17 cellular contexts compared by ENCODE assay signal in genomic region chr3:44981751-44982150, GRCh38. TPM values are rescaled to one million over a fixed set of nuclear protein-coding genes. Genes with fewer than 3 reads are reported as not detected.
DNase-seq lines count a peak whose midpoint lies in the region; ATAC-seq and TF ChIP-seq lines count a peak whose summit lies in the region.
"Had no signal": no experiment of that assay in that cellular context is flagged by ENCODE, and none has a peak within 500 bp of the region (broad histone marks: within the 10 kb centered on the region; RNA-seq: fewer than 3 reads in every experiment).

No MANE protein-coding gene starts in this region.

- no peak overlapping the region for H3K4me3 ChIP-seq in parathyroid adenoma (ENCODE audit: low read depth, low read length)
- H3K4me3 ChIP-seq: ascending aorta, tibial artery had no signal

- peak overlapping the region; percentile 4 for H3K4me3 Mint-ChIP-seq in activated CD4-positive, alpha-beta T cell treated with anti-CD3 and anti-CD28 coated beads for 36 hours
- H3K4me3 Mint-ChIP-seq in activated T-helper 17 cell treated with anti-CD3 and anti-CD28 coated beads, Interleukin-2, amount 50 U/mL, for 72 hours, result peak overlapping the region; percentile 32

- peak; percentile 54 for ATAC-seq in activated CD4-positive, alpha-beta T cell treated with anti-CD3 and anti-CD28 coated beads for 36 hours
- ATAC-seq in HG02759 (IDR thresholded peaks at IDR 0.05; ENCODE audit: unreplicated experiment) (peak; percentile 57), HG03095 (IDR thresholded peaks at IDR 0.05; ENCODE audit: unreplicated experiment) (no peak), HG03460 (IDR thresholded peaks at IDR 0.05; ENCODE audit: unreplicated experiment) (no peak)
- ATAC-seq in activated T-helper 17 cell treated with anti-CD3 and anti-CD28 coated beads, Interleukin-2, amount 50 U/mL, for 72 hours (replicated peaks), result peak; percentile 69

- H3K4me2 ChIP-seq in parathyroid adenoma (ENCODE audit: low read length), result no peak overlapping the region
- H3K4me2 ChIP-seq: SK-N-SH had no signal

- no peaks in the 10 kb centered on the region for H3K9me3 ChIP-seq in parathyroid adenoma (ENCODE audit: control insufficient read depth, low read length)
- H3K9me3 ChIP-seq: ascending aorta, SK-N-SH, tibial artery had no signal

- peak overlapping the region; percentile 27 for H3K27ac ChIP-seq in parathyroid adenoma
- H3K27ac ChIP-seq: ascending aorta, tibial artery had no signal

- H3K36me3 Mint-ChIP-seq in activated CD4-positive, alpha-beta T cell treated with anti-CD3 and anti-CD28 coated beads for 36 hours (ENCODE audit: low read depth), result peaks cover 39% of the 10 kb centered on the region
- peaks cover 24% of the 10 kb centered on the region for H3K36me3 Mint-ChIP-seq in activated T-helper 17 cell treated with anti-CD3 and anti-CD28 coated beads, Interleukin-2, amount 50 U/mL, for 72 hours (ENCODE audit: low read depth)

- POLR2A ChIA-PET in activated CD4-positive, alpha-beta T cell treated with anti-CD3 and anti-CD28 coated beads for 36 hours (lab: Charles Lee), result no interaction called here

- peaks cover 4% of the 10 kb centered on the region for H3K4me1 ChIP-seq in parathyroid adenoma

- intact Hi-C loops in activated CD4-positive, alpha-beta T cell treated with anti-CD3 and anti-CD28 coated beads for 36 hours (cut with DNase I, micrococcal nuclease), result no loop called here

- no peaks in the 10 kb centered on the region for H3K27me3 ChIP-seq in parathyroid adenoma (ENCODE audit: control insufficient read depth, insufficient read depth, low read length)
- H3K27me3 ChIP-seq: ascending aorta, tibial artery had no signal

- TF ChIP-seq CTCF in parathyroid adenoma (IDR thresholded peaks at IDR 0.05), result no peak

- peaks cover 34% of the 10 kb centered on the region for H3K79me2 ChIP-seq in parathyroid adenoma

- H3K9me3 Mint-ChIP-seq in activated CD4-positive, alpha-beta T cell treated with anti-CD3 and anti-CD28 coated beads for 36 hours (ENCODE audit: low read depth), result no peaks in the 10 kb centered on the region
- H3K9me3 Mint-ChIP-seq in activated T-helper 17 cell treated with anti-CD3 and anti-CD28 coated beads, Interleukin-2, amount 50 U/mL, for 72 hours, result no peaks in the 10 kb centered on the region

- no peak overlapping the region for H3K9ac ChIP-seq in parathyroid adenoma
- H3K9ac ChIP-seq: SK-N-SH had no signal

- CTCF ChIA-PET in activated CD4-positive, alpha-beta T cell treated with anti-CD3 and anti-CD28 coated beads for 36 hours (lab: Charles Lee), result interaction anchor here (1.8 kb wide), 1 partner anchor 11 kb away, joined by 10 read pairs; no protein-coding TSS in a partner anchor

- no peaks in the 10 kb centered on the region for H3K27me3 Mint-ChIP-seq in activated CD4-positive, alpha-beta T cell treated with anti-CD3 and anti-CD28 coated beads for 36 hours
- no peaks in the 10 kb centered on the region for H3K27me3 Mint-ChIP-seq in activated T-helper 17 cell treated with anti-CD3 and anti-CD28 coated beads, Interleukin-2, amount 50 U/mL, for 72 hours

- H3K4me1 Mint-ChIP-seq in activated CD4-positive, alpha-beta T cell treated with anti-CD3 and anti-CD28 coated beads for 36 hours, result peaks cover 80% of the 10 kb centered on the region
- peaks cover 36% of the 10 kb centered on the region for H3K4me1 Mint-ChIP-seq in activated T-helper 17 cell treated with anti-CD3 and anti-CD28 coated beads, Interleukin-2, amount 50 U/mL, for 72 hours

- no peak overlapping the region for H2AFZ ChIP-seq in parathyroid adenoma

- no peak for DNase-seq in activated CD4-positive, alpha-beta T cell treated with anti-CD3 and anti-CD28 coated beads for 36 hours
- DNase-seq in activated CD4-positive, alpha-beta T cell treated with anti-CD3 and anti-CD28 coated beads, Interleukin-2, amount 50 U/mL, for 48 hours, result no peak
- DNase-seq in stimulated activated naive CD4-positive, alpha-beta T cell treated with Interleukin-2 at 50 U/mL for 16 hours (lab: John Stamatoyannopoulos, UW), result no peak
- DNase-seq: activated CD4-positive, alpha-beta T cell treated with anti-CD3 and anti-CD28 coated beads, Interleukin-2, amount 50 U/mL, for 1 hour; DMS 273 treated with DMSO at 0.1 percent for 48 hours; Kasumi-1; NCI-H2081 treated with DMSO at 0.1 percent for 48 hours; NK-92 treated with Interleukin-12 subunit alpha and Interleukin-12 subunit beta, amount 100 ng/mL, for 24 hours; SK-N-SH; tibial artery had no signal

- no peaks in the 10 kb centered on the region for H3K36me3 ChIP-seq in parathyroid adenoma (ENCODE audit: control insufficient read depth, insufficient read depth, low read length)
- H3K36me3 ChIP-seq: ascending aorta, tibial artery had no signal

- peak overlapping the region; percentile 60 for H3K27ac Mint-ChIP-seq in activated CD4-positive, alpha-beta T cell treated with anti-CD3 and anti-CD28 coated beads for 36 hours
- peak overlapping the region; percentile 13 for H3K27ac Mint-ChIP-seq in activated T-helper 17 cell treated with anti-CD3 and anti-CD28 coated beads, Interleukin-2, amount 50 U/mL, for 72 hours

RNA-seq across cellular contexts. Expression of gene EXOSC7, which starts 5.7 kb away (rescaled TPM):
- 10 to 100 TPM; 42.7 to 70.7 TPM for total RNA-seq in activated CD4-positive, alpha-beta T cell treated with anti-CD3 and anti-CD28 coated beads for 36 hours
- 10 to 100 TPM; 47.0 to 70.5 TPM for total RNA-seq in activated T-helper 17 cell treated with anti-CD3 and anti-CD28 coated beads, Interleukin-2, amount 50 U/mL, for 72 hours

RNA-seq across cellular contexts. Expression of gene ZDHHC3, which starts 5.8 kb away (rescaled TPM):
- total RNA-seq in activated CD4-positive, alpha-beta T cell treated with anti-CD3 and anti-CD28 coated beads for 36 hours, result 10 to 100 TPM; 31.9 to 32.9 TPM
- total RNA-seq in activated T-helper 17 cell treated with anti-CD3 and anti-CD28 coated beads, Interleukin-2, amount 50 U/mL, for 72 hours, result 10 to 100 TPM; 20.5 to 50.5 TPM

RNA-seq across cellular contexts. Expression of gene CLEC3B, which starts 44.4 kb away (rescaled TPM):
- not detected for total RNA-seq in activated CD4-positive, alpha-beta T cell treated with anti-CD3 and anti-CD28 coated beads for 36 hours
- under 1 TPM; 0.37 to 0.66 TPM for total RNA-seq in activated T-helper 17 cell treated with anti-CD3 and anti-CD28 coated beads, Interleukin-2, amount 50 U/mL, for 72 hours
- total RNA-seq: A172 had no signal

Comparison
In these comparisons a context has a peak if more than half of its experiments do, and no peak if none do; other contexts are left out.
1. ATAC-seq: peak in activated CD4-positive, alpha-beta T cell treated with anti-CD3 and anti-CD28 coated beads for 36 hours (single experiment), HG02759 (single experiment) and activated T-helper 17 cell treated with anti-CD3 and anti-CD28 coated beads, Interleukin-2, amount 50 U/mL, for 72 hours (single experiment); none in HG03095 (single experiment) and HG03460 (single experiment).